Comparison of ENCODE assay signal across 8 cellular contexts in the genomic region with DNA sequence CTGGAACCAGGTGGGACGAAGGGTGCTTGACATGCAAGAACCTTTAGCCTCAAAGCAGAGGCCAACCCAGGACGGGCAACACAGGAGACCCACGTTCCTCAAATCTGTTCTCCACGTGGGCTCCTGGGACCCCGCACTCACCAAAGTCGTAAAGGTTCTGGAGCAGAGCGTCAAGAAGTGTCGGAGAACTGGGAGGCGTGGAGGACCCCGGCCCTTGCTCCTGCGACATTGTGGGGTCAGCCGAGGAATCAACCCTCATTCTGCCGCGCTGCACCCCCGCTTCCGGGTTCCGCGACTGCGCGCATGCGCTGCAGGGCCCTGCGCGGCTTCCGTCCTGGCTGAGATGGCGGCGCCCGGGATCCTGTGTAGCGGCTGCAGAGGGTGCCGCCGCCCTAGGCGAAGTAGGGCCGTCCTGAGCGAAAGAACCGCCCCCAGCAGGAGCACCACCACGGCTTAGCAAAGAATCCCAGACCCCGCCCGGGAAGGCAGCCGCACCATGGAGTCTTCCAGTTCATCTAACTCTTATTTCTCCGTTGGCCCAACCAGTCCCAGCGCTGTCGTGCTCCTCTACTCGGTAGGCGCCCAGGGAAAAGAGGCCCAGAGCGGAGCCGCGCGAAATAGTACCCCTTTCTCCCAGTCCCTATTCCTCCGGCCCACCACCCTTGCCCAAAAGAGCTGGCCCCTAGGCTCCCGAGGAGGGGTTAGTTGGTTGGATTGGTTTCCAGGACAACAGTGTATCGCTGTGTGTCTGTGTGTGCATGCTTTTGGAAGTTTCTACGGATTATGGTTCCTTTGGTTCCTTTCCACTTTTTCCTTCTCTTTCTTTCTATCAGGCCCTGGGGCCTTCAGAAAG. TPM values are rescaled to one million over a fixed set of nuclear protein-coding genes. Genes with fewer than 3 reads are reported as not detected.
DNase-seq lines count a peak whose midpoint lies in the region; ATAC-seq, FAIRE-seq and TF ChIP-seq lines count a peak whose summit lies in the region.

Gene GNPAT, plus strand, starts transcription at position 330 of the 853 bp plus-strand sequence. Its CDS starts 167 bp downstream, at position 497.

- H3K4me3 ChIP-seq in Caco-2 (ENCODE audit: low read depth, low read length): peak within 1 kb of the TSS; percentile 76
- peak within 1 kb of the TSS; percentile 85 for H3K4me3 ChIP-seq in OCI-LY3 (ENCODE audit: low read length)
- peak within 1 kb of the TSS; percentile 57 to 97 (median 94) for H3K4me3 ChIP-seq in endothelial cell of umbilical vein (replicated peaks in 1 of 3; ENCODE audit: insufficient read depth in 1 of 3, low read depth in 1 of 3, low read length in 3 of 3)

- no peaks in the 10 kb centered on the region for H3K9me3 Mint-ChIP-seq in Caco-2 (ENCODE audit: unreplicated experiment)

- BruUV-seq in Caco-2 (replicated peaks; lab: Mats Ljungman, UMichigan) (TSS peak; percentile 51), endothelial cell of umbilical vein (replicated peaks; lab: Mats Ljungman, UMichigan) (TSS peak; percentile 61)

- intact Hi-C loops in Caco-2 (cut with micrococcal nuclease; ENCODE audit: unreplicated experiment) (no loop called here), endothelial cell of umbilical vein (cut with micrococcal nuclease) (loop anchor here (1.0 to 5.0 kb wide), 7 partner anchors 31 to 362 kb away; partner anchors contain the start of genes EGLN1 and EXOC8)

- CTCF ChIA-PET in Caco-2 (lab: Charles Lee): interaction anchor here (0.7 kb wide), 1 partner anchor 22 kb away, joined by 3 read pairs; no protein-coding TSS in a partner anchor
- CTCF ChIA-PET in endothelial cell of umbilical vein (lab: Charles Lee): interaction anchor here (0.9 to 1.9 kb wide), 4 partner anchors 11 to 97 kb away, joined by 3 to 7 read pairs (median 4); partner anchors contain the start of genes EXOC8 and SPRTN

- H3K79me2 ChIP-seq in OCI-LY3 (ENCODE audit: low read length) (peaks cover 66% of the 10 kb centered on the region), endothelial cell of umbilical vein (ENCODE audit: control insufficient read depth, insufficient read depth, low read length) (peaks cover 54% of the 10 kb centered on the region)

- ATAC-seq in GM21360 (IDR thresholded peaks at IDR 0.05; ENCODE audit: unreplicated experiment): peak; percentile 89

- H4K20me1 ChIP-seq in OCI-LY3 (ENCODE audit: insufficient read depth, low read length): 0 out of 2 replicates have a peak, but pooled peaks cover 1% of the 10 kb centered on the region
- H4K20me1 ChIP-seq in endothelial cell of umbilical vein (replicated peaks; ENCODE audit: control insufficient read depth, extremely low read depth, insufficient read depth, low read length): no peaks in the 10 kb centered on the region

- H3K27ac ChIP-seq in OCI-LY3 (ENCODE audit: low read length) (peak within 1 kb of the TSS; percentile 37), endothelial cell of umbilical vein (ENCODE audit: insufficient read depth, low read depth, low read length) (peak within 1 kb of the TSS; percentile 59)

- peak within 1 kb of the TSS; percentile 90 for H2AFZ ChIP-seq in OCI-LY3 (ENCODE audit: low read depth, low read length)
- H2AFZ ChIP-seq in endothelial cell of umbilical vein (ENCODE audit: low read depth, low read length): peak within 1 kb of the TSS; percentile 94

- H3K9ac ChIP-seq in OCI-LY3 (ENCODE audit: low read length) (peak within 1 kb of the TSS; percentile 91), endothelial cell of umbilical vein (replicated peaks; ENCODE audit: extremely low read depth, insufficient read depth, low read length) (peak within 1 kb of the TSS; percentile 89)

- H3K4me3 Mint-ChIP-seq in Caco-2 (ENCODE audit: unreplicated experiment): peak within 1 kb of the TSS; percentile 93

- POLR2A ChIA-PET in Caco-2 (lab: Charles Lee) (interaction anchor here (0.8 to 1.6 kb wide), 3 partner anchors 8 to 97 kb away, joined by 3 to 5 read pairs (median 4); partner anchors contain the start of genes EXOC8 and SPRTN), endothelial cell of umbilical vein (lab: Charles Lee) (no interaction called here)

- peak within 1 kb of the TSS; percentile 94 for H3K27ac Mint-ChIP-seq in Caco-2 (ENCODE audit: unreplicated experiment)

- no peaks in the 10 kb centered on the region; the same call in 1 of the 2 replicates for H3K36me3 ChIP-seq in Caco-2 (ENCODE audit: control insufficient read depth, insufficient read depth, low read length)
- H3K36me3 ChIP-seq in OCI-LY3 (replicated peaks; ENCODE audit: low read depth, low read length): peaks cover 27% of the 10 kb centered on the region
- H3K36me3 ChIP-seq in endothelial cell of umbilical vein (ENCODE audit: control insufficient read depth in 2 of 2, extremely low read depth in 1 of 2, insufficient read depth in 2 of 2, low read length in 2 of 2): peaks cover 0 to 4% of the 10 kb centered on the region in 2 experiments

- TF ChIP-seq CTCF in Caco-2 (IDR thresholded peaks at IDR 0.05; ENCODE audit: insufficient read depth in 1 of 2, low read depth in 1 of 2, low read length in 1 of 2, severe bottlenecking in 1 of 2, unreplicated experiment in 1 of 2): no peak
- TF ChIP-seq CTCF in OCI-LY3 (IDR thresholded peaks at IDR 0.05; ENCODE audit: low read depth, low read length): no peak
- TF ChIP-seq CTCF in endothelial cell of umbilical vein (IDR thresholded peaks at IDR 0.05; ENCODE audit: extremely low read depth in 1 of 2, insufficient read depth in 1 of 2, low read depth in 1 of 2, low read length in 2 of 2): no peak

- no peaks in the 10 kb centered on the region for H3K9me3 ChIP-seq in Caco-2
- no peaks in the 10 kb centered on the region for H3K9me3 ChIP-seq in OCI-LY3 (ENCODE audit: insufficient read depth, low read length)
- no peaks in the 10 kb centered on the region for H3K9me3 ChIP-seq in endothelial cell of umbilical vein (replicated peaks; ENCODE audit: control insufficient read depth, insufficient read depth, low read length)

- peaks cover 66% of the 10 kb centered on the region for H3K36me3 Mint-ChIP-seq in Caco-2 (ENCODE audit: insufficient read depth, unreplicated experiment)

- TF ChIP-seq POLR2A in endothelial cell of umbilical vein (IDR thresholded peaks at IDR 0.05; ENCODE audit: low read depth, low read length): peak; percentile 94

- DNase-seq in Caco-2 (peak; percentile 90 to 93), HTR-8/SVneo (ENCODE audit: insufficient read length, low spot score) (peak; percentile 97), endothelial cell of umbilical vein (ENCODE audit: low read depth, low spot score) (peak; percentile 87), middle frontal gyrus (ENCODE audit: extremely low spot score, low spot score) (peak; percentile 55)
- peak; percentile 97 for DNase-seq in activated CD8-positive, alpha-beta memory T cell treated with anti-CD3 and anti-CD28 coated beads, Interleukin-2, amount 50 U/mL, for 48 hours
- peak; percentile 84 to 86 for DNase-seq in stimulated activated CD8-positive, alpha-beta memory T cell treated with anti-CD3 and anti-CD28 coated beads, Interleukin-2, amount 100 ng/mL, for 1 hour (ENCODE audit: low read depth in 2 of 2)

- dilution Hi-C loops in endothelial cell of umbilical vein (cut with MboI; ENCODE audit: extremely low pct_ligation_motif_present, low sequenced_read_pairs): no loop called here

- no peaks in the 10 kb centered on the region for H3K27me3 ChIP-seq in Caco-2 (replicated peaks; ENCODE audit: control insufficient read depth, insufficient read depth, low read length)
- no peaks in the 10 kb centered on the region for H3K27me3 ChIP-seq in OCI-LY3 (ENCODE audit: low read depth, low read length)
- H3K27me3 ChIP-seq in endothelial cell of umbilical vein (ENCODE audit: control insufficient read depth in 2 of 2, insufficient read depth in 2 of 2, low read length in 2 of 2): no peaks in the 10 kb centered on the region

- H3K9me1 ChIP-seq in endothelial cell of umbilical vein (replicated peaks; ENCODE audit: control insufficient read depth, extremely low read depth, insufficient read depth, low read length): no peaks in the 10 kb centered on the region

- peaks cover 48% of the 10 kb centered on the region for H3K4me1 Mint-ChIP-seq in Caco-2 (ENCODE audit: low read depth, unreplicated experiment)

- H3K4me2 ChIP-seq in OCI-LY3 (ENCODE audit: low read length) (peak within 1 kb of the TSS; percentile 80), endothelial cell of umbilical vein (ENCODE audit: insufficient read depth, low read length) (peak within 1 kb of the TSS; percentile 96)

- no peak for FAIRE-seq in HTR-8/SVneo (lab: Jason Lieb, UNC)
- FAIRE-seq in endothelial cell of umbilical vein (lab: Jason Lieb, UNC): peak; percentile 87

- H3K4me1 ChIP-seq in Caco-2: peaks cover 33% of the 10 kb centered on the region
- peaks cover 20% of the 10 kb centered on the region for H3K4me1 ChIP-seq in OCI-LY3 (ENCODE audit: low read length)
- peaks cover 19% of the 10 kb centered on the region for H3K4me1 ChIP-seq in endothelial cell of umbilical vein (ENCODE audit: control insufficient read depth, extremely low read depth, insufficient read depth, low read length)

- no peaks in the 10 kb centered on the region for H3K27me3 Mint-ChIP-seq in Caco-2 (ENCODE audit: insufficient read depth, unreplicated experiment)

TF ChIP-seq in endothelial cell of umbilical vein, 7 proteins besides CTCF, POLR2A, EP300 and RAD21:
- peak; percentile 94 for TF ChIP-seq POLR2AphosphoS5 (IDR thresholded peaks at IDR 0.05; ENCODE audit: insufficient read depth, low read depth, low read length)
- no peak for TF ChIP-seq MYC (IDR thresholded peaks at IDR 0.05; ENCODE audit: low read depth, low read length)

RNA-seq across cellular contexts. Expression of gene GNPAT, which starts in this region (rescaled TPM):
- total RNA-seq in Caco-2 (2022) (64.4 and 72.8 TPM in 2 replicates), endothelial cell of umbilical vein (44.1 and 51.4 TPM in 2 replicates)
- polyA plus RNA-seq in endothelial cell of umbilical vein: 17.7 and 18.9 TPM in 2 replicates
- 24.5 and 25.7 TPM in 2 replicates for polyA plus RNA-seq in endothelial cell of umbilical vein (2011; cell fraction: cytosol; rRNA removed)
- polyA plus RNA-seq in endothelial cell of umbilical vein (2011; cell fraction: nucleus; rRNA removed): 40.1 and 61.1 TPM in 2 replicates
- 35.9 and 49.0 TPM in 2 replicates for polyA plus RNA-seq in endothelial cell of umbilical vein (2012)
- 33.4 and 34.4 TPM in 2 replicates for polyA minus RNA-seq in endothelial cell of umbilical vein
- polyA minus RNA-seq in endothelial cell of umbilical vein (2011; cell fraction: cytosol; rRNA and poly(A)+ RNA removed): 21.2 TPM
- 19.8 and 25.5 TPM in 2 replicates for polyA minus RNA-seq in endothelial cell of umbilical vein (2011; cell fraction: nucleus; rRNA and poly(A)+ RNA removed)

Comparison
In these comparisons a context has a peak if more than half of its experiments do, and no peak if none do; other contexts are left out.
1. Peak in every context shown above with its lines: DNase-seq, ATAC-seq, H3K4me3 ChIP-seq and H3K27ac ChIP-seq.